Comparison of ENCODE assay signal across 17 cellular contexts in genomic region chr2:62661263-62661635, GRCh38. TPM values are rescaled to one million over a fixed set of nuclear protein-coding genes. Genes with fewer than 3 reads are reported as not detected.
A peak's percentile ranks its signal among the peaks of the same experiment; 100 is the strongest.
DNase-seq lines count a peak whose midpoint lies in the region; ATAC-seq, FAIRE-seq and TF ChIP-seq lines count a peak whose summit lies in the region.
"Had no signal": no experiment of that assay in that cellular context is flagged by ENCODE, and none has a peak within 500 bp of the region (broad histone marks: within the 10 kb centered on the region; RNA-seq: fewer than 3 reads in every experiment).

No MANE protein-coding gene starts in this region.

- H3K4me2 ChIP-seq in IMR-90 (ENCODE audit: low read depth, low read length) (peak overlapping the region; percentile 41), astrocyte (ENCODE audit: low read length) (peak overlapping the region; percentile 72), keratinocyte (ENCODE audit: control insufficient read depth, extremely low read depth, insufficient read depth, low read depth, low read length) (peak overlapping the region; percentile 93)

- H3K27me3 ChIP-seq in IMR-90 (ENCODE audit: control insufficient read depth, insufficient read depth, low read length), result no peaks in the 10 kb centered on the region
- H3K27me3 ChIP-seq in astrocyte (ENCODE audit: insufficient read depth, low read length), result no peaks in the 10 kb centered on the region
- no peaks in the 10 kb centered on the region for H3K27me3 ChIP-seq in keratinocyte (ENCODE audit: control insufficient read depth, extremely low read depth, insufficient read depth, low read length)
- no peaks in the 10 kb centered on the region for H3K27me3 ChIP-seq in stomach smooth muscle (ENCODE audit: control insufficient read depth in 1 of 2, insufficient read depth in 2 of 2, low read length in 2 of 2)

- POLR2A ChIA-PET in IMR-90 (lab: Charles Lee; ENCODE audit: unreplicated experiment), result no interaction called here

- H3K9me3 ChIP-seq in IMR-90 (ENCODE audit: control insufficient read depth, insufficient read depth, low read length) (no peaks in the 10 kb centered on the region), astrocyte (ENCODE audit: insufficient read depth, low read depth, low read length) (no peaks in the 10 kb centered on the region), keratinocyte (ENCODE audit: control insufficient read depth, low read depth, low read length) (no peaks in the 10 kb centered on the region), stomach smooth muscle (ENCODE audit: control insufficient read depth in 2 of 2, low read length in 2 of 2) (no peaks in the 10 kb centered on the region)
- H3K9me3 ChIP-seq: HAP-1 had no signal

- peak overlapping the region; percentile 87 for H4K91ac ChIP-seq in IMR-90 (ENCODE audit: insufficient read depth, low read depth, low read length)

- peak overlapping the region; percentile 88 for H3K4ac ChIP-seq in IMR-90 (ENCODE audit: low read depth, low read length)

- H3K36me3 Mint-ChIP-seq in astrocyte (ENCODE audit: low read depth, unreplicated experiment), result no peaks in the 10 kb centered on the region
- H3K36me3 Mint-ChIP-seq in natural killer cell treated with Interleukin-12 subunit alpha and Interleukin-12 subunit beta and Interleukin-15 and Interleukin-18, amount 100 ng/mL, for 72 hours, result no peaks in the 10 kb centered on the region
- H3K36me3 Mint-ChIP-seq: brain, CD14-positive monocyte had no signal

- peak overlapping the region; percentile 84 for H3K27ac Mint-ChIP-seq in astrocyte (ENCODE audit: unreplicated experiment)
- H3K27ac Mint-ChIP-seq in natural killer cell treated with Interleukin-12 subunit alpha and Interleukin-12 subunit beta and Interleukin-15 and Interleukin-18, amount 100 ng/mL, for 72 hours, result no peak overlapping the region
- H3K27ac Mint-ChIP-seq: CD14-positive monocyte; T-helper 1 cell treated with Interleukin-12 subunit alpha and Interleukin-12 subunit beta and Interleukin-4 antibody, amounts not matched to agents 30 μg/mL and 1 μg/mL, for 36 hours had no signal

- H3K79me1 ChIP-seq in IMR-90 (ENCODE audit: low read depth in 1 of 2, low read length in 2 of 2), result 0 out of 4 replicates have a peak, but pooled peaks cover 0 to 3% of the 10 kb centered on the region in 2 experiments

- peak overlapping the region; percentile 79 for H2BK5ac ChIP-seq in IMR-90 (ENCODE audit: low read depth, low read length, poor library complexity, severe bottlenecking)

- WGBS in IMR-90 (ENCODE audit: extremely low coverage in 2 of 2, insufficient read length in 1 of 2), 2 experiments, result no CpG with 5 or more reads among the region's 3 CpGs

- peak overlapping the region; percentile 82; the same call in 1 of the 3 replicates for H2BK15ac ChIP-seq in IMR-90 (ENCODE audit: low read depth, low read length)

- peak overlapping the region; percentile 94 for H2BK20ac ChIP-seq in IMR-90 (ENCODE audit: low read depth, low read length)

- H3K27ac ChIP-seq in IMR-90 (ENCODE audit: insufficient read depth, low read length), result peak overlapping the region; percentile 49; the same call in 1 of the 2 replicates
- H3K27ac ChIP-seq in astrocyte (ENCODE audit: low read depth, low read length), result peak overlapping the region; percentile 77
- peak overlapping the region; percentile 74 for H3K27ac ChIP-seq in keratinocyte (ENCODE audit: control insufficient read depth, insufficient read depth, low read length)
- peak overlapping the region; percentile 50 for H3K27ac ChIP-seq in stomach smooth muscle (ENCODE audit: low read length)

- no peak overlapping the region for H3K56ac ChIP-seq in IMR-90 (ENCODE audit: extremely low read depth, insufficient read depth, low read length)

- TF ChIP-seq CTCF in IMR-90 (conservative IDR thresholded peaks at IDR 0.05; ENCODE audit: low read depth, low read length) (no peak), astrocyte (IDR thresholded peaks at IDR 0.05; ENCODE audit: insufficient read depth, low read depth, low read length) (no peak), keratinocyte (optimal IDR thresholded peaks at IDR 0.05 in 1 of 3, IDR thresholded peaks at IDR 0.05 in 1 of 3, conservative IDR thresholded peaks at IDR 0.05 in 1 of 3; ENCODE audit: extremely low read depth in 1 of 3, insufficient read depth in 2 of 3, low read length in 3 of 3) (no peak)

- no peak overlapping the region; the same call in 1 of the 2 replicates for H3K9ac ChIP-seq in IMR-90 (ENCODE audit: low read depth, low read length)
- H3K9ac ChIP-seq in astrocyte (ENCODE audit: low read length), result peak overlapping the region; percentile 49
- no peak overlapping the region for H3K9ac ChIP-seq in keratinocyte (ENCODE audit: control insufficient read depth, extremely low read depth, insufficient read depth, low read length)
- no peak overlapping the region for H3K9ac ChIP-seq in stomach smooth muscle (ENCODE audit: low read length in 2 of 2)

- H3K9me1 ChIP-seq in IMR-90 (ENCODE audit: insufficient read depth, low read length) (peaks cover 12% of the 10 kb centered on the region), keratinocyte (ENCODE audit: control insufficient read depth, extremely low read depth, insufficient read depth, low read length) (no peaks in the 10 kb centered on the region)

- H3K14ac ChIP-seq in IMR-90 (replicated peaks; ENCODE audit: low read depth, low read length), result peak overlapping the region; percentile 85

- dilution Hi-C loops in IMR-90 (cut with HindIII; ENCODE audit: low sequenced_read_pairs, unreplicated experiment) (no loop called here), keratinocyte (cut with MboI; ENCODE audit: extremely low pct_ligation_motif_present, low sequenced_read_pairs) (no loop called here)

- in situ Hi-C loops in IMR-90 (cut with MboI; ENCODE audit: low sequenced_read_pairs), result no loop called here

- peak overlapping the region; percentile 96 for H4K5ac ChIP-seq in IMR-90 (ENCODE audit: low read depth, low read length)

- ATAC-seq in IMR-90 (ENCODE audit: low read depth), result no peak
- ATAC-seq in GM19463 (IDR thresholded peaks at IDR 0.05; ENCODE audit: unreplicated experiment), result no peak
- no peak for ATAC-seq in natural killer cell treated with Interleukin-12 subunit alpha and Interleukin-12 subunit beta and Interleukin-15 and Interleukin-18, amount 100 ng/mL, for 72 hours
- ATAC-seq: left colon had no signal

- H2AK5ac ChIP-seq in IMR-90 (ENCODE audit: low read depth, low read length), result peak overlapping the region; percentile 96

- H3K27me3 Mint-ChIP-seq in astrocyte (ENCODE audit: low read depth, unreplicated experiment), result no peaks in the 10 kb centered on the region
- H3K27me3 Mint-ChIP-seq in natural killer cell treated with Interleukin-12 subunit alpha and Interleukin-12 subunit beta and Interleukin-15 and Interleukin-18, amount 100 ng/mL, for 72 hours, result peaks cover 10 to 28% of the 10 kb centered on the region in 2 donors

- H3K18ac ChIP-seq in IMR-90 (ENCODE audit: low read depth, low read length), result peak overlapping the region; percentile 93

- no peak overlapping the region for H2AK9ac ChIP-seq in IMR-90 (replicated peaks; ENCODE audit: low read depth, low read length, poor library complexity)

- no peak for DNase-seq in IMR-90
- no peak for DNase-seq in astrocyte (ENCODE audit: low read depth)
- DNase-seq in keratinocyte (ENCODE audit: low read depth, low spot score), result no peak
- no peak for DNase-seq in GM19238 (ENCODE audit: insufficient read length, low spot score)
- DNase-seq in natural killer cell treated with Interleukin-12 subunit alpha and Interleukin-12 subunit beta and Interleukin-15 and Interleukin-18, amount 100 ng/mL, for 72 hours (ENCODE audit: low spot score), result no peak
- DNase-seq: activated CD4-positive, alpha-beta T cell treated with anti-CD3 and anti-CD28 coated beads for 1 hour; activated naive CD4-positive, alpha-beta T cell treated with Interleukin-2 at 50 U/mL for 16 hours; left colon; NCI-H2081 treated with DMSO at 0.1 percent for 48 hours; NCI-H82; RPMI8226 had no signal

- H2AFZ ChIP-seq in IMR-90 (replicated peaks; ENCODE audit: low read length, poor library complexity) (no peak overlapping the region), astrocyte (ENCODE audit: low read depth, low read length) (peak overlapping the region; percentile 46), keratinocyte (ENCODE audit: control insufficient read depth, low read length) (peak overlapping the region; percentile 72)

- H3K4me3 Mint-ChIP-seq in astrocyte (ENCODE audit: unreplicated experiment), result no peak overlapping the region
- H3K4me3 Mint-ChIP-seq in natural killer cell treated with Interleukin-12 subunit alpha and Interleukin-12 subunit beta and Interleukin-15 and Interleukin-18, amount 100 ng/mL, for 72 hours, result no peak overlapping the region
- H3K4me3 Mint-ChIP-seq: brain; CD14-positive monocyte; T-helper 1 cell treated with Interleukin-12 subunit alpha and Interleukin-12 subunit beta and Interleukin-4 antibody, amounts not matched to agents 30 μg/mL and 1 μg/mL, for 36 hours had no signal

- FAIRE-seq in astrocyte (lab: Jason Lieb, UNC) (no peak), keratinocyte (lab: Jason Lieb, UNC) (peak; percentile 20)

- H3K4me1 ChIP-seq in IMR-90 (ENCODE audit: control insufficient read depth, insufficient read depth, low read length) (peaks cover 16% of the 10 kb centered on the region), astrocyte (ENCODE audit: insufficient read depth, low read length) (peaks cover 29% of the 10 kb centered on the region), keratinocyte (ENCODE audit: control insufficient read depth, extremely low read depth, insufficient read depth, low read length) (peaks cover 48% of the 10 kb centered on the region), stomach smooth muscle (ENCODE audit: control insufficient read depth, insufficient read depth, low read length) (peaks cover 33% of the 10 kb centered on the region)

- peak overlapping the region; percentile 53; the same call in 1 of the 2 replicates for H3K23ac ChIP-seq in IMR-90 (ENCODE audit: low read depth, low read length)

- TF ChIP-seq RAD21 in IMR-90 (IDR thresholded peaks at IDR 0.05; ENCODE audit: low read length), result no peak

- peaks cover 22% of the 10 kb centered on the region for H3K4me1 Mint-ChIP-seq in astrocyte (ENCODE audit: low read depth, unreplicated experiment)
- peaks cover 3 to 6% of the 10 kb centered on the region in 2 donors for H3K4me1 Mint-ChIP-seq in natural killer cell treated with Interleukin-12 subunit alpha and Interleukin-12 subunit beta and Interleukin-15 and Interleukin-18, amount 100 ng/mL, for 72 hours (ENCODE audit: low read depth in 2 of 2)

- H3K4me3 ChIP-seq in IMR-90 (ENCODE audit: insufficient read depth, low read depth, low read length) (no peak overlapping the region), astrocyte (ENCODE audit: insufficient read depth, low read depth, low read length) (peak overlapping the region; percentile 24), keratinocyte (ENCODE audit: control insufficient read depth in 2 of 3, extremely low read depth in 1 of 3, insufficient read depth in 2 of 3, low read depth in 1 of 3, low read length in 3 of 3) (peak overlapping the region in 1 of 3 experiments; percentile 25), stomach smooth muscle (ENCODE audit: low read length in 2 of 2) (peak overlapping the region in 1 of 2 donors; percentile 12)
- H3K4me3 ChIP-seq: HAP-1 had no signal

- intact Hi-C loops in IMR-90 (cut with micrococcal nuclease), result loop anchor here (5.0 kb wide), 2 partner anchors 84 to 116 kb away; no protein-coding TSS in a partner anchor

- H4K8ac ChIP-seq in IMR-90 (ENCODE audit: low read depth in 2 of 2, low read length in 2 of 2), result peak overlapping the region in 1 of 2 experiments; percentile 94; a peak in 2 of 4 replicates

- no peak for TF ChIP-seq POLR2A in IMR-90 (IDR thresholded peaks at IDR 0.05; ENCODE audit: low read depth, low read length)

- no peaks in the 10 kb centered on the region for H3K36me3 ChIP-seq in IMR-90 (ENCODE audit: control insufficient read depth, insufficient read depth, low read length)
- no peaks in the 10 kb centered on the region for H3K36me3 ChIP-seq in astrocyte (ENCODE audit: insufficient read depth, low read length)
- no peaks in the 10 kb centered on the region for H3K36me3 ChIP-seq in keratinocyte (ENCODE audit: control insufficient read depth in 2 of 2, extremely low read depth in 1 of 2, insufficient read depth in 2 of 2, low read length in 2 of 2)
- no peaks in the 10 kb centered on the region for H3K36me3 ChIP-seq in stomach smooth muscle (ENCODE audit: control insufficient read depth in 2 of 2, insufficient read depth in 2 of 2, low read length in 2 of 2)
- H3K36me3 ChIP-seq: HAP-1 had no signal

- H4K20me1 ChIP-seq in IMR-90 (ENCODE audit: insufficient read depth, low read length) (no peaks in the 10 kb centered on the region), astrocyte (ENCODE audit: insufficient read depth, low read length) (no peaks in the 10 kb centered on the region), keratinocyte (ENCODE audit: control insufficient read depth, extremely low read depth, insufficient read depth, low read length) (no peaks in the 10 kb centered on the region)

- BruUV-seq in IMR-90 (replicated peaks; lab: Mats Ljungman, UMichigan), result no TSS peak

- H3K9me3 Mint-ChIP-seq in astrocyte (ENCODE audit: unreplicated experiment), result no peaks in the 10 kb centered on the region
- no peaks in the 10 kb centered on the region for H3K9me3 Mint-ChIP-seq in natural killer cell treated with Interleukin-12 subunit alpha and Interleukin-12 subunit beta and Interleukin-15 and Interleukin-18, amount 100 ng/mL, for 72 hours
- H3K9me3 Mint-ChIP-seq: brain; CD14-positive monocyte; T-helper 1 cell treated with Interleukin-12 subunit alpha and Interleukin-12 subunit beta and Interleukin-4 antibody, amounts not matched to agents 30 μg/mL and 1 μg/mL, for 36 hours had no signal

- peak overlapping the region; percentile 92 for H2BK120ac ChIP-seq in IMR-90 (ENCODE audit: low read depth, low read length)

- CTCF ChIA-PET in IMR-90 (lab: Yijun Ruan, JAX), result no interaction called here

- no peaks in the 10 kb centered on the region for H3K79me2 ChIP-seq in astrocyte (ENCODE audit: insufficient read depth, low read length)
- no peaks in the 10 kb centered on the region for H3K79me2 ChIP-seq in keratinocyte (ENCODE audit: control insufficient read depth, insufficient read depth, low read length)

RNA-seq across cellular contexts. Expression of gene EHBP1, which starts 44.3 kb away (rescaled TPM):
- total RNA-seq in IMR-90 (2012; rRNA removed), result 44.4 and 55.0 TPM in 2 replicates
- 28.3 and 28.5 TPM in 2 replicates for polyA plus RNA-seq in IMR-90 (2012; rRNA removed)
- 8.3 and 11.9 TPM in 2 replicates for polyA plus RNA-seq in IMR-90 (2012; cell fraction: cytosol; rRNA removed)
- 10.9 and 45.6 TPM in 2 replicates for polyA plus RNA-seq in IMR-90 (2012; cell fraction: nucleus; rRNA removed; ENCODE audit: low replicate concordance)
- total RNA-seq in astrocyte, result 44.1 and 50.4 TPM in 2 replicates
- polyA plus RNA-seq in keratinocyte, result 42.3 to 78.5 TPM (median 59.0 TPM) in 3 replicates
- 180 TPM for polyA plus RNA-seq in keratinocyte (2011; ENCODE audit: low read depth)
- 49.0 and 54.3 TPM in 2 replicates for polyA plus RNA-seq in keratinocyte (2011; cell fraction: cytosol; rRNA removed)
- polyA plus RNA-seq in keratinocyte (2011; cell fraction: nucleus; rRNA removed), result 57.0 and 83.0 TPM in 2 replicates
- 44.0 and 55.0 TPM in 2 replicates for polyA plus RNA-seq in keratinocyte (2012; ENCODE audit: low replicate concordance)
- 25.4 to 122 TPM (median 60.8 TPM) in 3 replicates for polyA minus RNA-seq in keratinocyte
- 55.1 TPM for polyA minus RNA-seq in keratinocyte (2011; cell fraction: cytosol; rRNA and poly(A)+ RNA removed)
- 74.2 and 175 TPM in 2 replicates for polyA minus RNA-seq in keratinocyte (2011; cell fraction: nucleus; rRNA and poly(A)+ RNA removed)
- total RNA-seq in natural killer cell treated with Interleukin-12 subunit alpha and Interleukin-12 subunit beta and Interleukin-15 and Interleukin-18, amount 100 ng/mL, for 72 hours, result 10 to 100 TPM; 23.7 to 34.3 TPM

Comparison
In these comparisons a context has a peak if more than half of its experiments do, and no peak if none do; other contexts are left out.
1. H3K4me2 ChIP-seq: peak in every context shown above with its lines; median percentile 93 in keratinocyte; 72 in astrocyte; 41 in IMR-90.